In the genomic region with DNA sequence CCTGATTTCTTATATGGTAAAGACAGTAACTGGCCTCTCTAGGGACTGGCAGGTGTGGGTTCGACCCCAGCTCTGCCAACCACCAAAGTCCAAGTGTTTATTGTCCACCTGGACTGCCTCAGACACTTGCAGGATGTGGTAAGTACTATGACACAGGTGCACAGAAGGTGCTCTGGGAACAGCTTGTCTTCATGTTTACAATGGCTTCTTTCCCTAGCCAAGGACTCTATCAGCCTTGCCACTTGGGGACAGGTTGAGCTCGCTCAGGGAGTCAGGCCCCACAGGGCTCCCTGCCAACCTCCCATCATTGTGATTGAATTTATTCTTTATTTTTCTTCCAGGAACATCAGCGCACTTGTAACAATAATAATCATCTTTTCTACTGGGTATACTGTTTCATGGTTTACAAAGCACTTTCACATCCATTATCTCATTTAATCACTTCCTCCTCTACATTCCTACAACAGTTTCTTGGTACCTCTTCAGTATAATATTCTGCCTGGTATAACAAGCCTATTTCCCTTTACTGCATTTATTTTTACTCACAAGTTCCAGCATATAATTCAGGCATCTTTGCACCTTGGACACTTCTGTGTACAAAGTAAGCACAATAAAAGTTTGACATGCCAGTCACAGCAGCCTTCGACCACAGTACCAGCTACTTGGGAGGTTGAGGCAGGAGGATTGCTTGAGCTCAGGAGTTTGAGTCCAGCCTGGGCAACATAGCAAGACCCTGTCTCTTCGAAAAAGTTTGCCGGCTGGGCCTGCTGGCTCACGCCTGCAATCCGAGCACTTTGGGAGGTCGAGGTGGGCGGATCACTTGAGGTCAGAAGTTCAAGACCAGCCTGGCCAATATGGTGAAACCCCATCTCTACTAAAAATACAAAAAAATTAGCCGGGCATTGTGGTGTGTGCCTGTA, we compare ENCODE assay signal across 1 cellular context.
A peak's percentile ranks its signal among the peaks of the same experiment; 100 is the strongest.
TF ChIP-seq lines count a peak whose summit lies in the region.

No MANE protein-coding gene starts in this region.

TF ChIP-seq in HEK293, 187 proteins besides CTCF, POLR2A, EP300 and RAD21 (continued from another document):
- peak; percentile 75 for TF ChIP-seq WT1 (tag by site-specific recombination; IDR thresholded peaks at IDR 0.05)
- TF ChIP-seq ZNF768 (tag by site-specific recombination; IDR thresholded peaks at IDR 0.05): no peak
- peak; percentile 46; the same call in 1 of the 2 replicates for TF ChIP-seq ZNF843 (tag by site-specific recombination; IDR thresholded peaks at IDR 0.05)
- TF ChIP-seq ZNF335 (tag by site-specific recombination; conservative IDR thresholded peaks at IDR 0.05): 0 out of 2 replicates have a peak, but pooled peaks have one; percentile 13
- TF ChIP-seq ZNF664 (tag by site-specific recombination; IDR thresholded peaks at IDR 0.05): peak; percentile 98
- TF ChIP-seq HOXD13 (CRISPR knock-in tag; IDR thresholded peaks at IDR 0.05; ENCODE audit: borderline replicate concordance): no peak
- TF ChIP-seq, protein P1, sequence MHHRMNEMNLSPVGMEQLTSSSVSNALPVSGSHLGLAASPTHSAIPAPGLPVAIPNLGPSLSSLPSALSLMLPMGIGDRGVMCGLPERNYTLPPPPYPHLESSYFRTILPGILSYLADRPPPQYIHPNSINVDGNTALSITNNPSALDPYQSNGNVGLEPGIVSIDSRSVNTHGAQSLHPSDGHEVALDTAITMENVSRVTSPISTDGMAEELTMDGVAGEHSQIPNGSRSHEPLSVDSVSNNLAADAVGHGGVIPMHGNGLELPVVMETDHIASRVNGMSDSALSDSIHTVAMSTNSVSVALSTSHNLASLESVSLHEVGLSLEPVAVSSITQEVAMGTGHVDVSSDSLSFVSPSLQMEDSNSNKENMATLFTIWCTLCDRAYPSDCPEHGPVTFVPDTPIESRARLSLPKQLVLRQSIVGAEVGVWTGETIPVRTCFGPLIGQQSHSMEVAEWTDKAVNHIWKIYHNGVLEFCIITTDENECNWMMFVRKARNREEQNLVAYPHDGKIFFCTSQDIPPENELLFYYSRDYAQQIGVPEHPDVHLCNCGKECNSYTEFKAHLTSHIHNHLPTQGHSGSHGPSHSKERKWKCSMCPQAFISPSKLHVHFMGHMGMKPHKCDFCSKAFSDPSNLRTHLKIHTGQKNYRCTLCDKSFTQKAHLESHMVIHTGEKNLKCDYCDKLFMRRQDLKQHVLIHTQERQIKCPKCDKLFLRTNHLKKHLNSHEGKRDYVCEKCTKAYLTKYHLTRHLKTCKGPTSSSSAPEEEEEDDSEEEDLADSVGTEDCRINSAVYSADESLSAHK (tag by site-specific recombination; IDR thresholded peaks at IDR 0.05): peak; percentile 95
- no peak for TF ChIP-seq ZNF2 (tag by site-specific recombination; IDR thresholded peaks at IDR 0.05)
- peak; percentile 85 for TF ChIP-seq ZNF121 (tag by site-specific recombination; IDR thresholded peaks at IDR 0.05)
- no peak for TF ChIP-seq SALL2 (tag by site-specific recombination; IDR thresholded peaks at IDR 0.05; ENCODE audit: borderline replicate concordance)
- no peak for TF ChIP-seq SP7 (tag by site-specific recombination; IDR thresholded peaks at IDR 0.05)
- TF ChIP-seq ZNF146 (tag by site-specific recombination; IDR thresholded peaks at IDR 0.05): no peak
- TF ChIP-seq OSR2 (tag by site-specific recombination; IDR thresholded peaks at IDR 0.05): peak; percentile 80; the same call in 1 of the 2 replicates
- TF ChIP-seq, protein P2, sequence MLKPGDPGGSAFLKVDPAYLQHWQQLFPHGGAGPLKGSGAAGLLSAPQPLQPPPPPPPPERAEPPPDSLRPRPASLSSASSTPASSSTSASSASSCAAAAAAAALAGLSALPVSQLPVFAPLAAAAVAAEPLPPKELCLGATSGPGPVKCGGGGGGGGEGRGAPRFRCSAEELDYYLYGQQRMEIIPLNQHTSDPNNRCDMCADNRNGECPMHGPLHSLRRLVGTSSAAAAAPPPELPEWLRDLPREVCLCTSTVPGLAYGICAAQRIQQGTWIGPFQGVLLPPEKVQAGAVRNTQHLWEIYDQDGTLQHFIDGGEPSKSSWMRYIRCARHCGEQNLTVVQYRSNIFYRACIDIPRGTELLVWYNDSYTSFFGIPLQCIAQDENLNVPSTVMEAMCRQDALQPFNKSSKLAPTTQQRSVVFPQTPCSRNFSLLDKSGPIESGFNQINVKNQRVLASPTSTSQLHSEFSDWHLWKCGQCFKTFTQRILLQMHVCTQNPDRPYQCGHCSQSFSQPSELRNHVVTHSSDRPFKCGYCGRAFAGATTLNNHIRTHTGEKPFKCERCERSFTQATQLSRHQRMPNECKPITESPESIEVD (tag by site-specific recombination; IDR thresholded peaks at IDR 0.05): peak; percentile 92
- TF ChIP-seq, protein P3, sequence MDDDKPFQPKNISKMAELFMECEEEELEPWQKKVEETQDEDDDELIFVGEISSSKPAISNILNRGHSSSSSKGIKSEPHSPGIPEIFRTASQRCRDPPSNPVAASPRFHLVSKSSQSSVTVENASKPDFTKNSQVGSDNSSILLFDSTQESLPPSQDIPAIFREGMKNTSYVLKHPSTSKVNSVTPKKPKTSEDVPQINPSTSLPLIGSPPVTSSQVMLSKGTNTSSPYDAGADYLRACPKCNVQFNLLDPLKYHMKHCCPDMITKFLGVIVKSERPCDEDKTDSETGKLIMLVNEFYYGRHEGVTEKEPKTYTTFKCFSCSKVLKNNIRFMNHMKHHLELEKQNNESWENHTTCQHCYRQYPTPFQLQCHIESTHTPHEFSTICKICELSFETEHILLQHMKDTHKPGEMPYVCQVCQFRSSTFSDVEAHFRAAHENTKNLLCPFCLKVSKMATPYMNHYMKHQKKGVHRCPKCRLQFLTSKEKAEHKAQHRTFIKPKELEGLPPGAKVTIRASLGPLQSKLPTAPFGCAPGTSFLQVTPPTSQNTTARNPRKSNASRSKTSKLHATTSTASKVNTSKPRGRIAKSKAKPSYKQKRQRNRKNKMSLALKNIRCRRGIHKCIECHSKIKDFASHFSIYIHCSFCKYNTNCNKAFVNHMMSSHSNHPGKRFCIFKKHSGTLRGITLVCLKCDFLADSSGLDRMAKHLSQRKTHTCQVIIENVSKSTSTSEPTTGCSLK (tag by site-specific recombination; IDR thresholded peaks at IDR 0.05): no peak
- no peak for TF ChIP-seq GFI1B (tag by site-specific recombination; IDR thresholded peaks at IDR 0.05)
- TF ChIP-seq MZF1 (tag by site-specific recombination; IDR thresholded peaks at IDR 0.05; ENCODE audit: borderline replicate concordance): no peak
- TF ChIP-seq, protein P4, sequence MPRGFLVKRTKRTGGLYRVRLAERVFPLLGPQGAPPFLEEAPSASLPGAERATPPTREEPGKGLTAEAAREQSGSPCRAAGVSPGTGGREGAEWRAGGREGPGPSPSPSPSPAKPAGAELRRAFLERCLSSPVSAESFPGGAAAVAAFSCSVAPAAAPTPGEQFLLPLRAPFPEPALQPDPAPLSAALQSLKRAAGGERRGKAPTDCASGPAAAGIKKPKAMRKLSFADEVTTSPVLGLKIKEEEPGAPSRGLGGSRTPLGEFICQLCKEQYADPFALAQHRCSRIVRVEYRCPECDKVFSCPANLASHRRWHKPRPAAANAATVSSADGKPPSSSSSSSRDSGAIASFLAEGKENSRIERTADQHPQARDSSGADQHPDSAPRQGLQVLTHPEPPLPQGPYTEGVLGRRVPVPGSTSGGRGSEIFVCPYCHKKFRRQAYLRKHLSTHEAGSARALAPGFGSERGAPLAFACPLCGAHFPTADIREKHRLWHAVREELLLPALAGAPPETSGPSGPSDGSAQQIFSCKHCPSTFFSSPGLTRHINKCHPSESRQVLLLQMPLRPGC (tag by site-specific recombination; IDR thresholded peaks at IDR 0.05): no peak
- TF ChIP-seq ZNF274 (IDR thresholded peaks at IDR 0.05; ENCODE audit: low read length): no peak
- no peak for TF ChIP-seq ZNF274 (tag by site-specific recombination; IDR thresholded peaks at IDR 0.05; ENCODE audit: borderline replicate concordance)
